Comparison of ENCODE assay signal across 8 cellular contexts in genomic region chr12:52230364-52231281, GRCh38. TPM values are rescaled to one million over a fixed set of nuclear protein-coding genes. Genes with fewer than 3 reads are reported as not detected.
DNase-seq lines count a peak whose midpoint lies in the region; ATAC-seq and TF ChIP-seq lines count a peak whose summit lies in the region.
"Had no signal": no experiment of that assay in that cellular context is flagged by ENCODE, and none has a peak within 500 bp of the region (broad histone marks: within the 10 kb centered on the region; RNA-seq: fewer than 3 reads in every experiment).

No MANE protein-coding gene starts in this region.

- H3K79me2 ChIP-seq in hepatocyte: no peaks in the 10 kb centered on the region

- H3K4me1 Mint-ChIP-seq in HFFc6 (ENCODE audit: low read depth): peaks cover 78% of the 10 kb centered on the region
- peaks cover 5% of the 10 kb centered on the region for H3K4me1 Mint-ChIP-seq in activated T-helper 1 cell treated with anti-CD3 and anti-CD28 coated beads, Interleukin-12 subunit alpha, Interleukin-12 subunit beta, Interleukin-2, Interleukin-4 antibody, amounts not matched to agents 30 ng/mL and 10 ng/mL and 1 ng/mL, durations not matched to agents 14 hours and 24 hours and 36 hours (ENCODE audit: low read depth)

- intact Hi-C loops in activated T-helper 1 cell treated with anti-CD3 and anti-CD28 coated beads, Interleukin-12 subunit alpha, Interleukin-12 subunit beta, Interleukin-2, Interleukin-4 antibody, amounts not matched to agents 30 ng/mL and 10 ng/mL and 1 ng/mL, durations not matched to agents 14 hours and 24 hours and 36 hours (cut with micrococcal nuclease): no loop called here

- H2AFZ ChIP-seq in hepatocyte: no peak overlapping the region

- peak overlapping the region; percentile 23 for H3K27ac ChIP-seq in hepatocyte
- peak overlapping the region; percentile 79 to 94 (median 82) for H3K27ac ChIP-seq in upper lobe of left lung
- no peak overlapping the region for H3K27ac ChIP-seq in effector memory CD4-positive, alpha-beta T cell (ENCODE audit: insufficient read depth, low read length, poor library complexity, severe bottlenecking)

- peaks cover 3% of the 10 kb centered on the region for H3K27me3 Mint-ChIP-seq in HFFc6 (ENCODE audit: insufficient read depth)
- H3K27me3 Mint-ChIP-seq in activated T-helper 1 cell treated with anti-CD3 and anti-CD28 coated beads, Interleukin-12 subunit alpha, Interleukin-12 subunit beta, Interleukin-2, Interleukin-4 antibody, amounts not matched to agents 30 ng/mL and 10 ng/mL and 1 ng/mL, durations not matched to agents 14 hours and 24 hours and 36 hours (ENCODE audit: insufficient read depth): peaks cover 59% of the 10 kb centered on the region

- H3K9me3 ChIP-seq in hepatocyte (ENCODE audit: low read depth) (no peaks in the 10 kb centered on the region), upper lobe of left lung (no peaks in the 10 kb centered on the region)
- H3K9me3 ChIP-seq in effector memory CD4-positive, alpha-beta T cell (ENCODE audit: control insufficient read depth, low read length): no peaks in the 10 kb centered on the region

- H3K36me3 ChIP-seq in hepatocyte (replicated peaks; ENCODE audit: insufficient read depth, low read depth) (no peaks in the 10 kb centered on the region), upper lobe of left lung (peaks cover 0 to 7% (median 0%) of the 10 kb centered on the region in 4 donors)
- H3K36me3 ChIP-seq in effector memory CD4-positive, alpha-beta T cell (ENCODE audit: control insufficient read depth, insufficient read depth, low read length): no peaks in the 10 kb centered on the region

- peak in 3 of 4 donors; percentile 54 to 90 (median 79) for TF ChIP-seq EP300 in upper lobe of left lung (IDR thresholded peaks at IDR 0.05)

- H3K36me3 Mint-ChIP-seq in HFFc6 (ENCODE audit: low read depth): peaks cover 9% of the 10 kb centered on the region
- no peaks in the 10 kb centered on the region for H3K36me3 Mint-ChIP-seq in activated T-helper 1 cell treated with anti-CD3 and anti-CD28 coated beads, Interleukin-12 subunit alpha, Interleukin-12 subunit beta, Interleukin-2, Interleukin-4 antibody, amounts not matched to agents 30 ng/mL and 10 ng/mL and 1 ng/mL, durations not matched to agents 14 hours and 24 hours and 36 hours (ENCODE audit: low read depth)

- peak overlapping the region; percentile 97 for H3K27ac Mint-ChIP-seq in HFFc6
- no peak overlapping the region for H3K27ac Mint-ChIP-seq in activated T-helper 1 cell treated with anti-CD3 and anti-CD28 coated beads, Interleukin-12 subunit alpha, Interleukin-12 subunit beta, Interleukin-2, Interleukin-4 antibody, amounts not matched to agents 30 ng/mL and 10 ng/mL and 1 ng/mL, durations not matched to agents 14 hours and 24 hours and 36 hours

- H3K4me3 Mint-ChIP-seq in HFFc6: peak overlapping the region; percentile 72
- H3K4me3 Mint-ChIP-seq in activated T-helper 1 cell treated with anti-CD3 and anti-CD28 coated beads, Interleukin-12 subunit alpha, Interleukin-12 subunit beta, Interleukin-2, Interleukin-4 antibody, amounts not matched to agents 30 ng/mL and 10 ng/mL and 1 ng/mL, durations not matched to agents 14 hours and 24 hours and 36 hours: no peak overlapping the region

- H3K4me1 ChIP-seq in hepatocyte (ENCODE audit: insufficient read depth) (peaks cover 20% of the 10 kb centered on the region), upper lobe of left lung (peaks cover 3 to 47% (median 24%) of the 10 kb centered on the region in 4 donors)
- no peaks in the 10 kb centered on the region for H3K4me1 ChIP-seq in effector memory CD4-positive, alpha-beta T cell (ENCODE audit: control insufficient read depth, insufficient read depth, low read length, poor library complexity, severe bottlenecking)

- H3K27me3 ChIP-seq in hepatocyte: peaks cover 15% of the 10 kb centered on the region
- peaks cover 0 to 21% (median 5%) of the 10 kb centered on the region in 4 donors for H3K27me3 ChIP-seq in upper lobe of left lung
- H3K27me3 ChIP-seq in effector memory CD4-positive, alpha-beta T cell (replicated peaks; ENCODE audit: control insufficient read depth, insufficient read depth, low read length, poor library complexity, severe bottlenecking): peaks cover 20% of the 10 kb centered on the region

- TF ChIP-seq CTCF in HFFc6 (IDR thresholded peaks at IDR 0.05) (no peak), astrocyte of the spinal cord (IDR thresholded peaks at IDR 0.05; ENCODE audit: low read depth, low read length) (no peak), hepatocyte (IDR thresholded peaks at IDR 0.05; ENCODE audit: poor library complexity) (no peak), upper lobe of left lung (IDR thresholded peaks at IDR 0.05) (no peak)

- no peaks in the 10 kb centered on the region for H4K20me1 ChIP-seq in hepatocyte (ENCODE audit: insufficient read depth, poor library complexity, severe bottlenecking)

- H3K9me2 ChIP-seq in hepatocyte (replicated peaks; ENCODE audit: insufficient read depth): no peaks in the 10 kb centered on the region

- H3K4me2 ChIP-seq in hepatocyte: no peak overlapping the region

- DNase-seq in HFFc6 (peak; percentile 76), astrocyte of the spinal cord (ENCODE audit: low read depth, low spot score) (peak; percentile 67), hepatocyte (ENCODE audit: low spot score) (no peak), upper lobe of left lung (peak in 1 of 2 donors; percentile 80), NCI-H2081 treated with DMSO at 0.1 percent for 48 hours (lab: John Stamatoyannopoulos, UW) (no peak)
- no peak for DNase-seq in effector memory CD4-positive, alpha-beta T cell
- DNase-seq in activated T-helper 1 cell treated with anti-CD3 and anti-CD28 coated beads, Interleukin-12 subunit alpha, Interleukin-12 subunit beta, Interleukin-2, Interleukin-4 antibody, amounts not matched to agents 30 ng/mL and 10 ng/mL and 1 ng/mL, durations not matched to agents 14 hours and 24 hours and 36 hours (ENCODE audit: low spot score): no peak
- DNase-seq: RPMI8226 had no signal

- TF ChIP-seq POLR2A in upper lobe of left lung (IDR thresholded peaks at IDR 0.05): peak in 1 of 4 donors; percentile 32

- ATAC-seq in upper lobe of left lung (ENCODE audit: low FRiP score in 2 of 2): peak; percentile 50 to 81

- H3K9me3 Mint-ChIP-seq in HFFc6: peaks cover 8% of the 10 kb centered on the region; the same call in 1 of the 2 replicates
- no peaks in the 10 kb centered on the region for H3K9me3 Mint-ChIP-seq in activated T-helper 1 cell treated with anti-CD3 and anti-CD28 coated beads, Interleukin-12 subunit alpha, Interleukin-12 subunit beta, Interleukin-2, Interleukin-4 antibody, amounts not matched to agents 30 ng/mL and 10 ng/mL and 1 ng/mL, durations not matched to agents 14 hours and 24 hours and 36 hours

- in situ Hi-C loops in astrocyte of the spinal cord (cut with HindIII; ENCODE audit: low sequenced_read_pairs): no loop called here

- H3K4me3 ChIP-seq in astrocyte of the spinal cord (ENCODE audit: low read depth, low read length) (no peak overlapping the region), hepatocyte (no peak overlapping the region), upper lobe of left lung (no peak overlapping the region)
- no peak overlapping the region for H3K4me3 ChIP-seq in effector memory CD4-positive, alpha-beta T cell (ENCODE audit: insufficient read depth, low read depth, low read length, poor library complexity, severe bottlenecking)

- WGBS in hepatocyte (ENCODE audit: low lambda C conversion rate, missing lambda C conversion rate): 73% methylated on average over 8 of the region's 8 CpGs
- 51 to 55% methylated on average over 8 of the region's 8 CpGs for WGBS in upper lobe of left lung, 2 donors

RNA-seq across cellular contexts. Expression of gene KRT7, which starts 2.4 kb away (rescaled TPM):
- total RNA-seq in HFFc6 (2021; fragmentation: NEBNext Ultra II Directional; extraction: Animal tissue kit (Norgen Biotek cat#: 25700)): 100 to 1,000 TPM in 2 of 6 experiments, 10 to 100 TPM in 4; 62.7 to 379 (median 67.5) TPM
- total RNA-seq in hepatocyte (12.6 and 27.1 TPM in 2 replicates), upper lobe of left lung (1,000 to 10,000 TPM in 2 of 6 donors, 100 to 1,000 TPM in 4; 247 to 1,279 (median 821) TPM)
- 33.3 and 80.2 TPM in 2 replicates for polyA plus RNA-seq in hepatocyte
- 15.5 and 21.2 TPM in 2 replicates for total RNA-seq in activated T-helper 1 cell treated with anti-CD3 and anti-CD28 coated beads, Interleukin-12 subunit alpha, Interleukin-12 subunit beta, Interleukin-2, Interleukin-4 antibody, amounts not matched to agents 30 ng/mL and 10 ng/mL and 1 ng/mL, durations not matched to agents 14 hours and 24 hours and 36 hours

RNA-seq across cellular contexts. Expression of gene KRT80, which starts 38.8 kb away (rescaled TPM):
- 1 to 10 TPM; 2.3 to 3.7 (median 2.8) TPM for total RNA-seq in HFFc6 (2021; fragmentation: NEBNext Ultra II Directional; extraction: Animal tissue kit (Norgen Biotek cat#: 25700))
- 0.28 and 0.77 TPM in 2 replicates for total RNA-seq in hepatocyte
- polyA plus RNA-seq in hepatocyte: 1.2 and 1.5 TPM in 2 replicates
- total RNA-seq in upper lobe of left lung: 10 to 100 TPM in 2 of 6 donors, 1 to 10 TPM in 4; 2.1 to 15.2 (median 6.6) TPM
- not detected in 2 replicates for total RNA-seq in activated T-helper 1 cell treated with anti-CD3 and anti-CD28 coated beads, Interleukin-12 subunit alpha, Interleukin-12 subunit beta, Interleukin-2, Interleukin-4 antibody, amounts not matched to agents 30 ng/mL and 10 ng/mL and 1 ng/mL, durations not matched to agents 14 hours and 24 hours and 36 hours

RNA-seq across cellular contexts. Expression of gene KRT86, which starts 43.8 kb away (rescaled TPM):
- total RNA-seq in HFFc6 (2021; fragmentation: NEBNext Ultra II Directional; extraction: Animal tissue kit (Norgen Biotek cat#: 25700)): under 1 TPM in 5 of 6 experiments, not detected in 1; 0.15 to 0.26 (median 0.19) TPM
- total RNA-seq in hepatocyte (not detected in 2 replicates), upper lobe of left lung (1 to 10 TPM in 2 of 6 donors, under 1 TPM in 2, not detected in 2; 0.30 to 1.5 (median 0.93) TPM)
- polyA plus RNA-seq in hepatocyte: 0.40 TPM in 1 of 2 replicates, not detected in the other
- 0.73 and 0.93 TPM in 2 replicates for total RNA-seq in activated T-helper 1 cell treated with anti-CD3 and anti-CD28 coated beads, Interleukin-12 subunit alpha, Interleukin-12 subunit beta, Interleukin-2, Interleukin-4 antibody, amounts not matched to agents 30 ng/mL and 10 ng/mL and 1 ng/mL, durations not matched to agents 14 hours and 24 hours and 36 hours

Comparison
In these comparisons a context has a peak if more than half of its experiments do, and no peak if none do; other contexts are left out.
1. DNase-seq: peak in HFFc6 (single experiment) and astrocyte of the spinal cord (single experiment); none in hepatocyte (single experiment), effector memory CD4-positive, alpha-beta T cell (0 of 3), activated T-helper 1 cell treated with anti-CD3 and anti-CD28 coated beads, Interleukin-12 subunit alpha, Interleukin-12 subunit beta, Interleukin-2, Interleukin-4 antibody, amounts not matched to agents 30 ng/mL and 10 ng/mL and 1 ng/mL, durations not matched to agents 14 hours and 24 hours and 36 hours (single experiment) and NCI-H2081 treated with DMSO at 0.1 percent for 48 hours (single experiment).